In genomic region chr3:141255864-141256263, GRCh38 we compare ENCODE assay signal across 8 cellular contexts. TPM values are rescaled to one million over a fixed set of nuclear protein-coding genes. Genes with fewer than 3 reads are reported as not detected.
A peak's percentile ranks its signal among the peaks of the same experiment; 100 is the strongest.
DNase-seq lines count a peak whose midpoint lies in the region; ATAC-seq, FAIRE-seq and TF ChIP-seq lines count a peak whose summit lies in the region.

No MANE protein-coding gene starts in this region.

- no peak for TF ChIP-seq RAD21 in GM12878 (IDR thresholded peaks at IDR 0.05; ENCODE audit: insufficient read depth, low read depth, low read length)

- ATAC-seq in GM12878 (peak; percentile 59), HG03457 (IDR thresholded peaks at IDR 0.05; ENCODE audit: unreplicated experiment) (no peak)
- ATAC-seq in naive thymus-derived CD4-positive, alpha-beta T cell: peak; percentile 91

- H3K27ac Mint-ChIP-seq in naive thymus-derived CD4-positive, alpha-beta T cell: peak overlapping the region; percentile 38 to 92 (median 79)

- H3K27ac ChIP-seq in GM12878 (ENCODE audit: control insufficient read depth, insufficient read depth) (no peak overlapping the region), testis (no peak overlapping the region), suprapubic skin (no peak overlapping the region)
- H3K27ac ChIP-seq in naive thymus-derived CD4-positive, alpha-beta T cell (ENCODE audit: low read depth, low read length): peak overlapping the region; percentile 28

- no peaks in the 10 kb centered on the region for H3K4me1 ChIP-seq in GM12878 (ENCODE audit: control insufficient read depth, insufficient read depth, low read length)
- H3K4me1 ChIP-seq in naive thymus-derived CD4-positive, alpha-beta T cell (ENCODE audit: control insufficient read depth in 2 of 2, insufficient read depth in 2 of 2, low read length in 2 of 2): peaks cover 0 to 12% of the 10 kb centered on the region in 2 donors
- no peaks in the 10 kb centered on the region for H3K4me1 ChIP-seq in testis
- no peaks in the 10 kb centered on the region for H3K4me1 ChIP-seq in suprapubic skin

- no peaks in the 10 kb centered on the region for H3K27me3 ChIP-seq in GM12878 (replicated peaks in 1 of 2; ENCODE audit: control insufficient read depth in 2 of 2, insufficient read depth in 2 of 2, low read length in 1 of 2)
- H3K27me3 ChIP-seq in naive thymus-derived CD4-positive, alpha-beta T cell (ENCODE audit: control insufficient read depth in 2 of 2, insufficient read depth in 2 of 2, low read length in 2 of 2): no peaks in the 10 kb centered on the region
- H3K27me3 ChIP-seq in testis: no peaks in the 10 kb centered on the region
- H3K27me3 ChIP-seq in suprapubic skin: no peaks in the 10 kb centered on the region

- in situ Hi-C loops in GM12878 (cut with MboI): no loop called here

- FAIRE-seq in GM12878 (lab: Jason Lieb, UNC): no peak

- H4K20me1 ChIP-seq in GM12878 (ENCODE audit: control insufficient read depth, insufficient read depth): no peaks in the 10 kb centered on the region

- H3K4me3 Mint-ChIP-seq in naive thymus-derived CD4-positive, alpha-beta T cell: peak overlapping the region in 8 of 10 donors; percentile 38 to 62 (median 52)

- intact Hi-C loops in GM12878 (cut with micrococcal nuclease; ENCODE audit: unreplicated experiment): no loop called here
- intact Hi-C loops in naive thymus-derived CD4-positive, alpha-beta T cell (cut with micrococcal nuclease): loop anchor here (1.0 to 5.0 kb wide), 10 partner anchors 11 to 244 kb away; partner anchors contain the start of gene PXYLP1 (in 2 of the 2)
- intact Hi-C loops in testis (cut with DNase I; ENCODE audit: low total_unique reads): no loop called here

- no TSS peak for BruUV-seq in GM12878 (replicated peaks; lab: Mats Ljungman, UMichigan)

- peaks cover 16 to 88% (median 45%) of the 10 kb centered on the region in 7 donors for H3K4me1 Mint-ChIP-seq in naive thymus-derived CD4-positive, alpha-beta T cell

- TF ChIP-seq POLR2A in GM12878 (IDR thresholded peaks at IDR 0.05; ENCODE audit: low read depth, low read length) (no peak), testis (IDR thresholded peaks at IDR 0.05) (no peak), suprapubic skin (IDR thresholded peaks at IDR 0.05) (no peak)

- SMC1A ChIA-PET in GM12878 (lab: Charles Lee; ENCODE audit: uncharacterized antibody, unreplicated experiment): no interaction called here

- TF ChIP-seq EP300 in GM12878 (IDR thresholded peaks at IDR 0.05; ENCODE audit: borderline replicate concordance in 1 of 2, control insufficient read depth in 1 of 2, low read depth in 2 of 2, low read length in 2 of 2): no peak
- TF ChIP-seq EP300 in suprapubic skin (IDR thresholded peaks at IDR 0.05): no peak

- H3K36me3 Mint-ChIP-seq in naive thymus-derived CD4-positive, alpha-beta T cell: peaks cover 0 to 23% (median 5%) of the 10 kb centered on the region in 5 donors

- H3K9me3 ChIP-seq in GM12878 (replicated peaks; ENCODE audit: control insufficient read depth, insufficient read depth, low read length) (no peaks in the 10 kb centered on the region), testis (no peaks in the 10 kb centered on the region), suprapubic skin (no peaks in the 10 kb centered on the region)
- H3K9me3 ChIP-seq in naive thymus-derived CD4-positive, alpha-beta T cell (ENCODE audit: control insufficient read depth in 2 of 3, low read length in 3 of 3): no peaks in the 10 kb centered on the region

- H2AFZ ChIP-seq in GM12878 (ENCODE audit: control insufficient read depth, low read depth, low read length): no peak overlapping the region

- POLR2A ChIA-PET in GM10248 (lab: Yijun Ruan, JAX): no interaction called here
- POLR2A ChIA-PET in GM12878 (lab: Charles Lee): no interaction called here
- POLR2A ChIA-PET in naive thymus-derived CD4-positive, alpha-beta T cell (lab: Charles Lee): interaction anchor here (0.6 to 31.2 kb wide), 10 partner anchors 9 to 141 kb away, joined by 3 to 516 read pairs (median 6); partner anchors contain the start of gene PXYLP1

- CTCF ChIA-PET in GM10248 (lab: Yijun Ruan, JAX) (interaction anchor here (0.7 to 3.5 kb wide), 8 partner anchors 10 to 47 kb away, joined by 3 to 24 read pairs (median 4); partner anchors contain the start of gene PXYLP1), GM12878 (lab: Yijun Ruan, JAX) (interaction anchor here (1.0 to 2.2 kb wide), 2 partner anchors 24 to 51 kb away, joined by 4 to 13 read pairs; partner anchors contain the start of gene PXYLP1)
- CTCF ChIA-PET in naive thymus-derived CD4-positive, alpha-beta T cell (lab: Charles Lee): interaction anchor here (0.6 to 7.0 kb wide), 9 partner anchors 9 to 197 kb away, joined by 3 to 82 read pairs (median 4); partner anchors contain the start of gene PXYLP1

- no peaks in the 10 kb centered on the region for H3K9me3 Mint-ChIP-seq in naive thymus-derived CD4-positive, alpha-beta T cell

- DNase-seq in GM10248 (ENCODE audit: extremely low spot score) (peak; percentile 32), NCI-H1694 treated with DMSO at 0.1 percent for 48 hours (lab: John Stamatoyannopoulos, UW) (peak; percentile 98), GM12878 (ENCODE audit: low read depth, low spot score) (no peak), GDM1 (lab: John Stamatoyannopoulos, UW) (no peak), testis (no peak), suprapubic skin (ENCODE audit: low spot score in 2 of 2) (no peak)
- DNase-seq in naive thymus-derived CD4-positive, alpha-beta T cell: peak in 7 of 9 donors; percentile 54 to 76 (median 67)

- no peaks in the 10 kb centered on the region for H3K79me2 ChIP-seq in GM12878 (ENCODE audit: control insufficient read depth, insufficient read depth, low read length)

- no peak overlapping the region for H3K4me2 ChIP-seq in GM12878 (ENCODE audit: control insufficient read depth, insufficient read depth)

- WGBS in GM12878 (ENCODE audit: insufficient coverage, insufficient replicate concordance, low lambda C conversion rate, missing lambda C conversion rate): 50% methylated on average over 6 of the region's 6 CpGs
- WGBS in testis, 2 donors: 88 to 90% methylated on average over 6 of the region's 6 CpGs
- WGBS in suprapubic skin: 73% methylated on average over 6 of the region's 6 CpGs

- no peaks in the 10 kb centered on the region for H3K27me3 Mint-ChIP-seq in naive thymus-derived CD4-positive, alpha-beta T cell

- RAD21 ChIA-PET in GM12878 (lab: Charles Lee; ENCODE audit: unreplicated experiment): interaction anchor here (1.4 kb wide), 1 partner anchor 24 kb away, joined by 4 read pairs; the partner anchor contains the start of gene PXYLP1

- TF ChIP-seq CTCF in GM10248 (IDR thresholded peaks at IDR 0.05; ENCODE audit: control extremely low read depth, extremely low read depth, low read depth, missing control alignments) (peak; percentile 17), GM12878 (IDR thresholded peaks at IDR 0.05 in 2 of 3, conservative IDR thresholded peaks at IDR 0.05 in 1 of 3; ENCODE audit: control insufficient read depth in 2 of 3, extremely low read depth in 1 of 3, insufficient read depth in 1 of 3, low read depth in 3 of 3, low read length in 3 of 3) (peak; percentile 22 to 32 (median 23); a peak in 3 of 6 replicates), testis (IDR thresholded peaks at IDR 0.05) (no peak), suprapubic skin (IDR thresholded peaks at IDR 0.05) (no peak)

- H3K36me3 ChIP-seq in GM12878 (ENCODE audit: control insufficient read depth in 2 of 2, insufficient read depth in 2 of 2, low read length in 1 of 2) (no peaks in the 10 kb centered on the region), testis (ENCODE audit: low read depth, missing control alignments) (no peaks in the 10 kb centered on the region), suprapubic skin (peaks cover 2% of the 10 kb centered on the region)
- H3K36me3 ChIP-seq in naive thymus-derived CD4-positive, alpha-beta T cell (ENCODE audit: control insufficient read depth in 2 of 3, insufficient read depth in 3 of 3, low read length in 3 of 3): peaks cover 0 to 8% (median 0%) of the 10 kb centered on the region in 3 experiments

- H3K4me3 ChIP-seq in GM12878 (no peak overlapping the region), testis (no peak overlapping the region), suprapubic skin (no peak overlapping the region)
- H3K4me3 ChIP-seq in naive thymus-derived CD4-positive, alpha-beta T cell (ENCODE audit: low read length): no peak overlapping the region

- H3K9ac ChIP-seq in GM12878 (ENCODE audit: control insufficient read depth, insufficient read depth, low read length): no peak overlapping the region

TF ChIP-seq in GM12878, 131 proteins besides CTCF, POLR2A, EP300 and RAD21 (continues in another document):
- TF ChIP-seq POU2F2 (IDR thresholded peaks at IDR 0.05; ENCODE audit: borderline replicate concordance, low read depth, low read length) (no peak), ZNF274 (IDR thresholded peaks at IDR 0.05; ENCODE audit: insufficient read depth, insufficient read length) (no peak), TAF1 (IDR thresholded peaks at IDR 0.05; ENCODE audit: borderline replicate concordance, low read depth, low read length) (no peak), NR2F1 (conservative IDR thresholded peaks at IDR 0.05) (no peak), BACH1 (IDR thresholded peaks at IDR 0.05; ENCODE audit: borderline replicate concordance) (no peak), CBFB (IDR thresholded peaks at IDR 0.05; ENCODE audit: low read depth) (no peak), FOS (IDR thresholded peaks at IDR 0.05; ENCODE audit: borderline replicate concordance, extremely low read depth, insufficient read length) (no peak)

RNA-seq across cellular contexts. Expression of gene PXYLP1, which starts 24.2 kb away (rescaled TPM):
- total RNA-seq in GM12878 (2013; cell fraction: nucleolus; rRNA removed): 1.6 and 3.7 TPM in 2 replicates
- total RNA-seq in GM12878 (2014; rRNA removed) (0.05 and 0.06 TPM in 2 replicates), GM12878 (2014; rRNA removed; fragmentation: Illumina TruSeq; extraction: Trizol) (0.36 and 0.55 TPM in 2 replicates), GM12878 (2021) (0.48 and 0.69 TPM in 2 replicates), testis (10 to 100 TPM; 16.0 to 31.6 TPM), suprapubic skin (10 to 100 TPM in 2 of 4 donors, 1 to 10 TPM in 2; 6.7 to 11.8 (median 9.5) TPM)
- 0.64 TPM for polyA plus RNA-seq in GM12878 (2011; ENCODE audit: low read depth)
- polyA plus RNA-seq in GM12878 (2011; rRNA removed) (0.65 TPM in 2 replicates), GM12878 (2014; fragmentation: Illumina TruSeq; extraction: Trizol) (0.14 and 0.32 TPM in 2 replicates), GM12878 (2014; fragmentation: Nextera tagmentation; extraction: Ambion mirVana) (under 1 TPM; 0.19 to 0.35 TPM), GM12878 (2014; rRNA removed) (0.51 and 0.69 TPM in 2 replicates), GM12878 (2016; fragmentation: Nextera tagmentation; extraction: Ambion mirVana) (1 to 10 TPM in 1 of 2 experiments, under 1 TPM in 1; 0.13 to 1.7 TPM), testis (ENCODE audit: insufficient read depth, low read depth, low replicate concordance) (55.8 TPM)
- 0.25 and 0.35 TPM in 2 replicates for polyA plus RNA-seq in GM12878 (2011; cell fraction: cytosol; rRNA removed)
- polyA plus RNA-seq in GM12878 (2011; cell fraction: nucleus; rRNA removed): 1.1 and 1.2 TPM in 2 replicates
- 0.81 and 0.95 TPM in 2 replicates for polyA plus RNA-seq in GM12878 (2012)
- 0.52 and 0.59 TPM in 2 replicates for polyA minus RNA-seq in GM12878 (2011; rRNA and poly(A)+ RNA removed)
- not detected in 2 replicates for polyA minus RNA-seq in GM12878 (2011; cell fraction: cytosol; rRNA and poly(A)+ RNA removed)
- 0.77 and 0.97 TPM in 2 replicates for polyA minus RNA-seq in GM12878 (2011; cell fraction: nucleus; rRNA and poly(A)+ RNA removed)
- total RNA-seq in naive thymus-derived CD4-positive, alpha-beta T cell: 10 to 100 TPM; 18.6 to 40.9 (median 23.2) TPM
- 10 to 100 TPM; 15.8 to 32.0 TPM for polyA plus RNA-seq in naive thymus-derived CD4-positive, alpha-beta T cell

Comparison
In these comparisons a context has a peak if more than half of its experiments do, and no peak if none do; other contexts are left out.
1. DNase-seq: peak in GM10248 (single experiment), NCI-H1694 treated with DMSO at 0.1 percent for 48 hours (single experiment) and naive thymus-derived CD4-positive, alpha-beta T cell (7 of 9); none in GM12878 (single experiment), GDM1 (single experiment), testis (single experiment) and suprapubic skin (0 of 2).
2. CTCF ChIP-seq: peak in GM10248 (single experiment) and GM12878 (3 of 3); none in testis (0 of 3) and suprapubic skin (0 of 2).
3. intact Hi-C loops: an anchor here in naive thymus-derived CD4-positive, alpha-beta T cell (1.0 to 5.0 kb wide); none called in GM12878 and testis.